ENCODE assay signal across 1 cellular context in the genomic region with DNA sequence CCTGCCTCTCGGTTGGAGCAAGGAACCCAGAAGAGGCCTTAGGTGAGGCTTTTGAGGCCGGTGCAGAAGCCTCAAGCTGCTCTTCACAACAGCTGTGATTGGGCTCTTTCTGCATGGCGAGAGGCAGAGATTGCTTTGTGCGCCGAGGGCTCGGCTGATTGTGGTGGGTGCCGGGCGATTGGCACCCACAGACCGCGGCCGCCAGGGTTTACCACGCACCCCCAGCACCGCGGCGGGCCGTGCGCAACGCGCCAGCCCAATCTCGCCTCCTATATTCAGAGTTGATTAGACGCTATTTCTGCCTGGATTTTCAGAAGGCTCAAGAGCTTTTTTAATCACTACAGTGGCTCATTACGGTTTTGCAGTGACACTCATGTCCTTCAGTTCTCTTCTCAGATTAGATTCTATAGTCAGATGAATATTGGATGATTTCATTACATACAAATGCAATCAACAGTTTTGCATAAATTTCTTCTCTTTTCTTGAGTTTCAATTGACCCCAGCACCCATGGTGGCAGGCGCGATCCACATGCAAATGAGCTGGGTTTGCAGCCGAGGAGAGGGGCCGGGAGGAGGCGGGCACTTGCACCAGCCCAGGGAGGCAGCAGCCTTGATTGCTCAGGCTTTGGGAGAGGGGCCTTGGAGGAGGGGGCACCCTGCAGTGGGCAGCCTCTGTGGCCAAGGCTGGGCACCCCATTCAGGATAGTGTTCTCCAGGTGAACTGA.
TF ChIP-seq lines count a peak whose summit lies in the region.

No MANE protein-coding gene starts in this region.

TF ChIP-seq in WTC11, 78 proteins besides CTCF, POLR2A, EP300 and RAD21:
- TF ChIP-seq ZNF121 (CRISPR knock-in tag; IDR thresholded peaks at IDR 0.05) (no peak), ZNF416 (CRISPR knock-in tag; IDR thresholded peaks at IDR 0.05) (no peak), JUN (CRISPR knock-in tag; IDR thresholded peaks at IDR 0.05) (no peak)
- TF ChIP-seq, protein P1, sequence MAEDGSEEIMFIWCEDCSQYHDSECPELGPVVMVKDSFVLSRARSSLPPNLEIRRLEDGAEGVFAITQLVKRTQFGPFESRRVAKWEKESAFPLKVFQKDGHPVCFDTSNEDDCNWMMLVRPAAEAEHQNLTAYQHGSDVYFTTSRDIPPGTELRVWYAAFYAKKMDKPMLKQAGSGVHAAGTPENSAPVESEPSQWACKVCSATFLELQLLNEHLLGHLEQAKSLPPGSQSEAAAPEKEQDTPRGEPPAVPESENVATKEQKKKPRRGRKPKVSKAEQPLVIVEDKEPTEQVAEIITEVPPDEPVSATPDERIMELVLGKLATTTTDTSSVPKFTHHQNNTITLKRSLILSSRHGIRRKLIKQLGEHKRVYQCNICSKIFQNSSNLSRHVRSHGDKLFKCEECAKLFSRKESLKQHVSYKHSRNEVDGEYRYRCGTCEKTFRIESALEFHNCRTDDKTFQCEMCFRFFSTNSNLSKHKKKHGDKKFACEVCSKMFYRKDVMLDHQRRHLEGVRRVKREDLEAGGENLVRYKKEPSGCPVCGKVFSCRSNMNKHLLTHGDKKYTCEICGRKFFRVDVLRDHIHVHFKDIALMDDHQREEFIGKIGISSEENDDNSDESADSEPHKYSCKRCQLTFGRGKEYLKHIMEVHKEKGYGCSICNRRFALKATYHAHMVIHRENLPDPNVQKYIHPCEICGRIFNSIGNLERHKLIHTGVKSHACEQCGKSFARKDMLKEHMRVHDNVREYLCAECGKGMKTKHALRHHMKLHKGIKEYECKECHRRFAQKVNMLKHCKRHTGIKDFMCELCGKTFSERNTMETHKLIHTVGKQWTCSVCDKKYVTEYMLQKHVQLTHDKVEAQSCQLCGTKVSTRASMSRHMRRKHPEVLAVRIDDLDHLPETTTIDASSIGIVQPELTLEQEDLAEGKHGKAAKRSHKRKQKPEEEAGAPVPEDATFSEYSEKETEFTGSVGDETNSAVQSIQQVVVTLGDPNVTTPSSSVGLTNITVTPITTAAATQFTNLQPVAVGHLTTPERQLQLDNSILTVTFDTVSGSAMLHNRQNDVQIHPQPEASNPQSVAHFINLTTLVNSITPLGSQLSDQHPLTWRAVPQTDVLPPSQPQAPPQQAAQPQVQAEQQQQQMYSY (CRISPR knock-in tag; IDR thresholded peaks at IDR 0.05): no peak
TF ChIP-seq in WTC11: peak in this region for 0.
